Comparison of ENCODE assay signal across 1 cellular context in genomic region chr7:39459606-39460090, GRCh38.
TF ChIP-seq lines count a peak whose summit lies in the region.

No MANE protein-coding gene starts in this region.

TF ChIP-seq in GM23338, 12 proteins besides CTCF, POLR2A, EP300 and RAD21 (continued from another document):
- TF ChIP-seq ZNF462 (CRISPR knock-in tag; IDR thresholded peaks at IDR 0.05) (no peak), ZNF114 (CRISPR knock-in tag; IDR thresholded peaks at IDR 0.05) (no peak), EZH2phosphoT487 (IDR thresholded peaks at IDR 0.05; ENCODE audit: unreplicated experiment) (no peak)
